Comparison of ENCODE assay signal across 36 cellular contexts in the genomic region with DNA sequence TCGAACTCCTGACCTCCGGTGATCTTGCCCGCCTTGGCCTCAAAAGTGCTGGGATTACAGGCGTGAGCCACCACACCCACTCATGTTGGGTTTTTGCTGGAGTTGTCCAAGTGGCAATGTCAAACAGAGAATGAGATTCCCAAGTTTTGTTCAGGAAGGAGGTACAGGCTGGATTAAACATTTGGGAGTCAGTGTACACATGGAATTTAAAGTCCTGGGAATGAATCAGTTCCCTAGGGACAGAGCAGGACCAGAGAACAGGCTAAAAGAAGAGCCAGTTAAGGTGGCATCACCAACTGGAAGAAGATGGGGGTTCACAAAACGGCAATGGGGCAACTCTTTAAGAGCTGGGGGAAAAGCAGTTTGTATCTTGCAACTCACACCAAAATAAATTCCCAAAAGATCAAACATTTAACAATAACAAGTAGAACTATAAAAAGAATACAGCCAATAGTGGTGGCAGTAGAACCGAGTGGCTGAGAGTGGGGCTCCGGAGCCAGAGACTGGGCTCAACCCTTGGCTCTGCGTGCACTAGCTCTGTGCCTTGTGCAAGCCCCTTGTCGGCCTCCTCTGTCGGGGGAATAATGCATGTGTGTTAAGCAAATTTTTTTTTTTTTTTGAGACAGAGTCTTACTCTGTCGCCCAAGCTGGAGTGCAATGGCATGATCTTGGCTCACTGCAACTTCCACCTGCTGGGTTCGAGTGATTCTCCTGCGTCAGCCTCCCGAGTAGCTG. TPM values are rescaled to one million over a fixed set of nuclear protein-coding genes. Genes with fewer than 3 reads are reported as not detected.
"Had no signal": no experiment of that assay in that cellular context is flagged by ENCODE, and none has a peak within 500 bp of the region (broad histone marks: within the 10 kb centered on the region; RNA-seq: fewer than 3 reads in every experiment).

No MANE protein-coding gene starts in this region.

- H3K4me3 ChIP-seq: ascending aorta, body of pancreas, breast epithelium had no signal

- H3K27me3 ChIP-seq: ascending aorta, body of pancreas, breast epithelium had no signal

- H3K36me3 ChIP-seq: ascending aorta, brain microvascular endothelial cell, breast epithelium had no signal

- H3K9me3 Mint-ChIP-seq: activated B cell treated with CpG ODN at 0.5 μM for 24 hours; activated CD4-positive, alpha-beta memory T cell treated with anti-CD3 and anti-CD28 coated beads, Interleukin-2, amount 10 ng/mL, durations not matched to agents 7 days and 5 days; activated naive CD4-positive, alpha-beta T cell treated with anti-CD3 and anti-CD28 coated beads, Interleukin-2, amount 50 U/mL, for 24 hours; activated naive CD8-positive, alpha-beta T cell treated with anti-CD3 and anti-CD28 coated beads, Interleukin-2, amount 50 U/mL, for 24 hours; activated T-helper 2 cell treated with anti-CD3 and anti-CD28 coated beads, Interferon-gamma antibody, Interleukin-2, Interleukin-4, amounts not matched to agents 10 μg/mL and 5 μg/mL and 100 μg/mL, durations not matched to agents 14 hours and 24 hours and 36 hours; T-helper 1 cell treated with Interleukin-12 subunit alpha and Interleukin-12 subunit beta and Interleukin-4 antibody, amounts not matched to agents 30 μg/mL and 1 μg/mL, for 36 hours had no signal

- H3K9me3 ChIP-seq: ascending aorta, body of pancreas, breast epithelium had no signal

- H3K27ac ChIP-seq: ascending aorta, body of pancreas, brain microvascular endothelial cell, breast epithelium, VCaP had no signal

- H3K4me1 ChIP-seq: ascending aorta, body of pancreas, breast epithelium had no signal

- DNase-seq: activated B cell treated with CpG ODN at 0.5 μM for 24 hours; activated CD4-positive, alpha-beta memory T cell treated with anti-CD3 and anti-CD28 coated beads, Interleukin-2, amount 10 ng/mL, durations not matched to agents 7 days and 5 days; activated CD4-positive, alpha-beta T cell treated with anti-CD3 and anti-CD28 coated beads for 4 hours; activated CD4-positive, alpha-beta T cell treated with anti-CD3 and anti-CD28 coated beads, Interleukin-2, amount 10 ng/mL, durations not matched to agents 7 days and 5 days; activated CD4-positive, alpha-beta T cell treated with anti-CD3 and anti-CD28 coated beads, Interleukin-2, amount 50 U/mL, for 48 hours; activated CD4-positive, CD25-positive, alpha-beta regulatory T cell treated with anti-CD3 and anti-CD28 coated beads, Interleukin-2, amount 50 U/mL, for 72 hours; activated CD8-positive, alpha-beta memory T cell treated with anti-CD3 and anti-CD28 coated beads for 24 hours; activated CD8-positive, alpha-beta memory T cell treated with anti-CD3 and anti-CD28 coated beads, Interleukin-2, amount 10 ng/mL, durations not matched to agents 7 days and 5 days; activated CD8-positive, alpha-beta memory T cell treated with anti-CD3 and anti-CD28 coated beads, Interleukin-2, amount 50 U/mL, for 48 hours; activated CD8-positive, alpha-beta T cell treated with anti-CD3 and anti-CD28 coated beads, Interleukin-2, amount 10 ng/mL, durations not matched to agents 7 days and 5 days; activated effector memory CD4-positive, alpha-beta T cell treated with Interleukin-2 at 50 U/mL for 16 hours; activated gamma-delta T cell; activated naive CD4-positive, alpha-beta T cell treated with anti-CD3 and anti-CD28 coated beads, Interleukin-2, amount 10 ng/mL, durations not matched to agents 7 days and 5 days; activated naive CD4-positive, alpha-beta T cell treated with Interleukin-2 at 50 U/mL for 16 hours; activated naive CD8-positive, alpha-beta T cell treated with anti-CD3 and anti-CD28 coated beads, Interleukin-2, amount 10 ng/mL, durations not matched to agents 7 days and 5 days; activated naive CD8-positive, alpha-beta T cell treated with anti-CD3 and anti-CD28 coated beads, Interleukin-2, amount 50 U/mL, for 24 hours; activated T-cell treated with anti-CD3 and anti-CD28 coated beads, Interleukin-2, amount 50 U/mL, for 24 hours; activated T-cell treated with anti-CD3 and anti-CD28 coated beads, Interleukin-2, amount 50 U/mL, for 48 hours; amygdala; anterior cingulate cortex; body of pancreas; brain microvascular endothelial cell; central memory CD4-positive, alpha-beta T cell; SW 1271; T-helper 1 cell; T-helper 2 cell; T-helper 9 cell had no signal

- H3K36me3 Mint-ChIP-seq: activated naive CD4-positive, alpha-beta T cell treated with anti-CD3 and anti-CD28 coated beads, Interleukin-2, amount 10 ng/mL, durations not matched to agents 7 days and 5 days; activated naive CD8-positive, alpha-beta T cell; activated naive CD8-positive, alpha-beta T cell treated with anti-CD3 and anti-CD28 coated beads, Interleukin-2, amount 10 ng/mL, durations not matched to agents 7 days and 5 days had no signal

- H3K4me3 Mint-ChIP-seq: activated B cell treated with CpG ODN at 0.5 μM for 24 hours; activated CD4-positive, alpha-beta memory T cell treated with anti-CD3 and anti-CD28 coated beads, Interleukin-2, amount 10 ng/mL, durations not matched to agents 7 days and 5 days; activated CD4-positive, alpha-beta T cell treated with anti-CD3 and anti-CD28 coated beads, Interleukin-2, amount 10 ng/mL, durations not matched to agents 7 days and 5 days; activated CD8-positive, alpha-beta memory T cell treated with anti-CD3 and anti-CD28 coated beads, Interleukin-2, amount 10 ng/mL, durations not matched to agents 7 days and 5 days; activated CD8-positive, alpha-beta T cell treated with anti-CD3 and anti-CD28 coated beads, Interleukin-2, amount 10 ng/mL, durations not matched to agents 7 days and 5 days; activated naive CD4-positive, alpha-beta T cell treated with anti-CD3 and anti-CD28 coated beads, Interleukin-2, amount 10 ng/mL, durations not matched to agents 7 days and 5 days; activated naive CD4-positive, alpha-beta T cell treated with anti-CD3 and anti-CD28 coated beads, Interleukin-2, amount 50 U/mL, for 24 hours; activated naive CD8-positive, alpha-beta T cell; activated naive CD8-positive, alpha-beta T cell treated with anti-CD3 and anti-CD28 coated beads, Interleukin-2, amount 10 ng/mL, durations not matched to agents 7 days and 5 days; activated naive CD8-positive, alpha-beta T cell treated with anti-CD3 and anti-CD28 coated beads, Interleukin-2, amount 50 U/mL, for 24 hours; activated T-cell treated with anti-CD3 and anti-CD28 coated beads, Interleukin-2, amount 50 U/mL, for 24 hours; T-helper 1 cell treated with Interleukin-12 subunit alpha and Interleukin-12 subunit beta and Interleukin-4 antibody, amounts not matched to agents 30 μg/mL and 1 μg/mL, for 36 hours; T-helper 2 cell treated with Interferon-gamma antibody and Interleukin-4, amounts not matched to agents 5 μg/mL and 100 μg/mL, for 36 hours had no signal

- ATAC-seq: activated CD8-positive, alpha-beta memory T cell treated with anti-CD3 and anti-CD28 coated beads, Interleukin-2, amount 10 ng/mL, durations not matched to agents 7 days and 5 days; activated CD8-positive, alpha-beta T cell treated with anti-CD3 and anti-CD28 coated beads, Interleukin-2, amount 10 ng/mL, durations not matched to agents 7 days and 5 days; activated naive CD8-positive, alpha-beta T cell treated with anti-CD3 and anti-CD28 coated beads, Interleukin-2, amount 50 U/mL, for 24 hours; body of pancreas had no signal

- H3K27ac Mint-ChIP-seq: activated B cell treated with CpG ODN at 0.5 μM for 24 hours; activated CD4-positive, alpha-beta memory T cell treated with anti-CD3 and anti-CD28 coated beads, Interleukin-2, amount 10 ng/mL, durations not matched to agents 7 days and 5 days; activated CD4-positive, alpha-beta T cell treated with anti-CD3 and anti-CD28 coated beads, Interleukin-2, amount 10 ng/mL, durations not matched to agents 7 days and 5 days; activated CD8-positive, alpha-beta memory T cell treated with anti-CD3 and anti-CD28 coated beads, Interleukin-2, amount 10 ng/mL, durations not matched to agents 7 days and 5 days; activated CD8-positive, alpha-beta T cell treated with anti-CD3 and anti-CD28 coated beads, Interleukin-2, amount 10 ng/mL, durations not matched to agents 7 days and 5 days; activated naive CD4-positive, alpha-beta T cell treated with anti-CD3 and anti-CD28 coated beads, Interleukin-2, amount 10 ng/mL, durations not matched to agents 7 days and 5 days; activated naive CD4-positive, alpha-beta T cell treated with anti-CD3 and anti-CD28 coated beads, Interleukin-2, amount 50 U/mL, for 24 hours; activated naive CD8-positive, alpha-beta T cell; activated naive CD8-positive, alpha-beta T cell treated with anti-CD3 and anti-CD28 coated beads, Interleukin-2, amount 10 ng/mL, durations not matched to agents 7 days and 5 days; activated naive CD8-positive, alpha-beta T cell treated with anti-CD3 and anti-CD28 coated beads, Interleukin-2, amount 50 U/mL, for 24 hours; activated T-cell treated with anti-CD3 and anti-CD28 coated beads, Interleukin-2, amount 50 U/mL, for 24 hours; activated T-helper 2 cell treated with anti-CD3 and anti-CD28 coated beads, Interferon-gamma antibody, Interleukin-2, Interleukin-4, amounts not matched to agents 10 μg/mL and 5 μg/mL and 100 μg/mL, durations not matched to agents 14 hours and 24 hours and 36 hours; T-helper 1 cell treated with Interleukin-12 subunit alpha and Interleukin-12 subunit beta and Interleukin-4 antibody, amounts not matched to agents 30 μg/mL and 1 μg/mL, for 36 hours; T-helper 2 cell treated with Interferon-gamma antibody and Interleukin-4, amounts not matched to agents 5 μg/mL and 100 μg/mL, for 36 hours had no signal

RNA-seq across cellular contexts. Expression of gene SYT8, which starts 37.2 kb away (rescaled TPM):
- total RNA-seq: activated B cell treated with CpG ODN at 0.5 μM for 24 hours; activated CD4-positive, alpha-beta memory T cell treated with anti-CD3 and anti-CD28 coated beads, Interleukin-2, amount 10 ng/mL, durations not matched to agents 7 days and 5 days; activated CD4-positive, alpha-beta T cell treated with anti-CD3 and anti-CD28 coated beads, Interleukin-2, amount 10 ng/mL, durations not matched to agents 7 days and 5 days; activated CD8-positive, alpha-beta memory T cell treated with anti-CD3 and anti-CD28 coated beads, Interleukin-2, amount 10 ng/mL, durations not matched to agents 7 days and 5 days; activated CD8-positive, alpha-beta T cell treated with anti-CD3 and anti-CD28 coated beads, Interleukin-2, amount 10 ng/mL, durations not matched to agents 7 days and 5 days; activated naive CD8-positive, alpha-beta T cell treated with anti-CD3 and anti-CD28 coated beads, Interleukin-2, amount 10 ng/mL, durations not matched to agents 7 days and 5 days; activated T-helper 2 cell treated with anti-CD3 and anti-CD28 coated beads, Interferon-gamma antibody, Interleukin-2, Interleukin-4, amounts not matched to agents 10 μg/mL and 5 μg/mL and 100 μg/mL, durations not matched to agents 14 hours and 24 hours and 36 hours; ascending aorta; cardiac septum had no signal

RNA-seq across cellular contexts. Expression of gene TNNI2, which starts 41.2 kb away (rescaled TPM):
- total RNA-seq: activated CD4-positive, alpha-beta T cell treated with anti-CD3 and anti-CD28 coated beads, Interleukin-2, amount 10 ng/mL, durations not matched to agents 7 days and 5 days; ascending aorta had no signal

RNA-seq across cellular contexts. Expression of gene IFITM10, which starts 47.2 kb away (rescaled TPM):
- total RNA-seq: activated B cell treated with CpG ODN at 0.5 μM for 24 hours had no signal
